In genomic region chr13:18281897-18282603, GRCh38 we compare ENCODE assay signal across 7 cellular contexts.
DNase-seq lines count a peak whose midpoint lies in the region; ATAC-seq, FAIRE-seq and TF ChIP-seq lines count a peak whose summit lies in the region.
"Not testable (repeated sequence)": the region's sequence is repeated elsewhere in the genome, so short reads cannot be mapped to it uniquely, and the experiment has no call there.

No MANE protein-coding gene starts in this region.

- H4K20me1 ChIP-seq in KMS-11 (ENCODE audit: insufficient read depth); endothelial cell of umbilical vein (replicated peaks; ENCODE audit: control insufficient read depth, extremely low read depth, insufficient read depth, low read length): not testable (repeated sequence)

- CTCF ChIA-PET in A549 (lab: Yijun Ruan, JAX); endothelial cell of umbilical vein (lab: Charles Lee): not testable (repeated sequence)

- not testable (repeated sequence) for DNase-seq in A549 (ENCODE audit: low read depth in 1 of 2, low spot score in 1 of 2); left colon; mucosa of descending colon
- DNase-seq in RPMI7951 (ENCODE audit: low read depth) = peak; percentile 34
- peak; percentile 2 for DNase-seq in endothelial cell of umbilical vein (ENCODE audit: low read depth, low spot score)
- DNase-seq in glomerular visceral epithelial cell (ENCODE audit: extremely low spot score) = peak; percentile 37

- H3K4me2 ChIP-seq in A549 (peak overlapping the region; percentile 47; the same call in 1 of the 3 replicates), KMS-11 (0 out of 2 replicates have a peak overlapping the region, but pooled peaks have one; percentile 13)
- H3K4me2 ChIP-seq in endothelial cell of umbilical vein (ENCODE audit: insufficient read depth, low read length) = not testable (repeated sequence)

- not testable (repeated sequence) for BruUV-seq in endothelial cell of umbilical vein (replicated peaks; lab: Mats Ljungman, UMichigan)

- H3K36me3 ChIP-seq in KMS-11 (ENCODE audit: insufficient read depth); endothelial cell of umbilical vein (ENCODE audit: control insufficient read depth in 2 of 2, extremely low read depth in 1 of 2, insufficient read depth in 2 of 2, low read length in 2 of 2); mucosa of descending colon (ENCODE audit: low read depth): not testable (repeated sequence)

- H3K9me3 ChIP-seq in A549; endothelial cell of umbilical vein (replicated peaks; ENCODE audit: control insufficient read depth, insufficient read depth, low read length); mucosa of descending colon: not testable (repeated sequence)

- H3K27ac ChIP-seq in A549 = peak overlapping the region; percentile 50 to 59; a peak in 3 of 6 replicates
- H3K27ac ChIP-seq in KMS-11; endothelial cell of umbilical vein (ENCODE audit: insufficient read depth, low read depth, low read length): not testable (repeated sequence)

- H2AFZ ChIP-seq in KMS-11 (ENCODE audit: low read depth); endothelial cell of umbilical vein (ENCODE audit: low read depth, low read length): not testable (repeated sequence)

- not testable (repeated sequence) for H3K4me3 ChIP-seq in A549; KMS-11 (IDR thresholded peaks at IDR 0.05; ENCODE audit: insufficient read depth, low read depth, low read length); endothelial cell of umbilical vein (replicated peaks in 1 of 3; ENCODE audit: insufficient read depth in 1 of 3, low read depth in 1 of 3, low read length in 3 of 3); mucosa of descending colon

- POLR2A ChIA-PET in A549 (lab: Yijun Ruan, JAX); endothelial cell of umbilical vein (lab: Charles Lee): not testable (repeated sequence)

- intact Hi-C loops in endothelial cell of umbilical vein (cut with micrococcal nuclease); left colon (cut with DNase I, micrococcal nuclease); mucosa of descending colon (cut with DNase I, micrococcal nuclease): not testable (repeated sequence)

- not testable (repeated sequence) for H3K9me1 ChIP-seq in endothelial cell of umbilical vein (replicated peaks; ENCODE audit: control insufficient read depth, extremely low read depth, insufficient read depth, low read length)

- WGBS in A549 (ENCODE audit: missing lambda C conversion rate) = 57% methylated on average over 1 of the region's 4 CpGs

- not testable (repeated sequence) for H3K9ac ChIP-seq in KMS-11; endothelial cell of umbilical vein (replicated peaks; ENCODE audit: extremely low read depth, insufficient read depth, low read length)

- TF ChIP-seq EP300 in A549 (IDR thresholded peaks at IDR 0.05) = not testable (repeated sequence)

- not testable (repeated sequence) for FAIRE-seq in A549 (lab: Jason Lieb, UNC); endothelial cell of umbilical vein (lab: Jason Lieb, UNC)

- H3K4me1 ChIP-seq in A549 (peaks cover 11% of the 10 kb centered on the region; the same call in 2 of the 3 replicates), KMS-11 (ENCODE audit: low read depth, poor library complexity, severe bottlenecking) (peaks cover 70% of the 10 kb centered on the region)
- not testable (repeated sequence) for H3K4me1 ChIP-seq in endothelial cell of umbilical vein (ENCODE audit: control insufficient read depth, extremely low read depth, insufficient read depth, low read length); mucosa of descending colon (ENCODE audit: low read depth)

- not testable (repeated sequence) for TF ChIP-seq CTCF in A549 (IDR thresholded peaks at IDR 0.05); KMS-11 (conservative IDR thresholded peaks at IDR 0.05; ENCODE audit: low read depth, low read length); endothelial cell of umbilical vein (IDR thresholded peaks at IDR 0.05; ENCODE audit: extremely low read depth in 1 of 2, insufficient read depth in 1 of 2, low read depth in 1 of 2, low read length in 2 of 2); mucosa of descending colon (IDR thresholded peaks at IDR 0.05)

- not testable (repeated sequence) for TF ChIP-seq POLR2A in A549 (IDR thresholded peaks at IDR 0.05; ENCODE audit: low read length); endothelial cell of umbilical vein (IDR thresholded peaks at IDR 0.05; ENCODE audit: low read depth, low read length)

- not testable (repeated sequence) for H3K79me2 ChIP-seq in KMS-11 (ENCODE audit: insufficient read depth, low read depth); endothelial cell of umbilical vein (ENCODE audit: control insufficient read depth, insufficient read depth, low read length)

- dilution Hi-C loops in endothelial cell of umbilical vein (cut with MboI; ENCODE audit: extremely low pct_ligation_motif_present, low sequenced_read_pairs) = not testable (repeated sequence)

- H3K27me3 ChIP-seq in KMS-11 (ENCODE audit: insufficient read depth, low read depth); endothelial cell of umbilical vein (ENCODE audit: control insufficient read depth in 2 of 2, insufficient read depth in 2 of 2, low read length in 2 of 2): not testable (repeated sequence)

- TF ChIP-seq RAD21 in A549 (conservative IDR thresholded peaks at IDR 0.05 in 1 of 2, IDR thresholded peaks at IDR 0.05 in 1 of 2) = not testable (repeated sequence)

- not testable (repeated sequence) for ATAC-seq in A549
- ATAC-seq in left colon (peak; percentile 65), mucosa of descending colon (peak; percentile 58)

TF ChIP-seq in A549, 52 proteins besides CTCF, POLR2A, EP300 and RAD21:
- TF ChIP-seq USF2 (IDR thresholded peaks at IDR 0.05) = peak; percentile 15; the same call in 1 of the 2 replicates
